20 cellular contexts compared by ENCODE assay signal in the genomic region with DNA sequence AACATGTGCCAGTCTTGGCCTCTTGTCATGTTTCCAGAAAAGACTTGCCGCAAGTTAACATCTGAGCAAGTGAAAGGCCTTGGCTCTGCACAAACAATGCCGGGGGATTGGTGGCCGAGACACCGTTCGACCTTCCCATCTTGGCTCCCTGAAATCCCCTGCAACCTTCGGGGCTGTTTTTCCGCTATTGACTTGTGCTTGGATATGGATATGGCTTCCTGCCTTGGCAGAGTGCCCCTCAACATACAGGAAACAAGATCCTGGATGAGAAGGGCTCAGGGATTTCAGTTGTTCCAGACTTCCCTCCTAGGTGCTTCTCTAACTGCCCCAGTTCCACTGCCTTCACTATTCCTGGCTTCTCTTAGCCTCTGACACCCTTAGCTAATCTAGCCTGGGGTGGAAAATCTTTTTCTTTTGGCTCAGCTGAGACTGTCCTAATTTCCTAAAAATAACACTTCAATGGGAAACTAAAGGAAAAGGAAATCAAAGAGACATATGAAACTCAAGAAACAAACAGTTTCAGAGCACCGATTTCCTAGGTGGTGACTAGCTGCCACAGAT. TPM values are rescaled to one million over a fixed set of nuclear protein-coding genes. Genes with fewer than 3 reads are reported as not detected.
"Had no signal": no experiment of that assay in that cellular context is flagged by ENCODE, and none has a peak within 500 bp of the region (broad histone marks: within the 10 kb centered on the region; RNA-seq: fewer than 3 reads in every experiment).

No MANE protein-coding gene starts in this region.

- H3K27ac Mint-ChIP-seq: activated CD4-positive, alpha-beta memory T cell treated with anti-CD3 and anti-CD28 coated beads, Interleukin-2, amount 10 ng/mL, durations not matched to agents 7 days and 5 days; activated naive CD4-positive, alpha-beta T cell treated with anti-CD3 and anti-CD28 coated beads, Interleukin-2, amount 10 ng/mL, durations not matched to agents 7 days and 5 days; memory B cell; nephron progenitor cell had no signal

- H3K4me1 ChIP-seq: foreskin keratinocyte, parathyroid adenoma, sigmoid colon, upper lobe of right lung had no signal

- H3K9me3 Mint-ChIP-seq: activated CD4-positive, alpha-beta memory T cell treated with anti-CD3 and anti-CD28 coated beads, Interleukin-2, amount 10 ng/mL, durations not matched to agents 7 days and 5 days; activated naive CD4-positive, alpha-beta T cell treated with anti-CD3 and anti-CD28 coated beads, Interleukin-2, amount 10 ng/mL, durations not matched to agents 7 days and 5 days; memory B cell; nephron progenitor cell had no signal

- H3K27me3 ChIP-seq: foreskin keratinocyte, sigmoid colon, upper lobe of right lung had no signal

- H3K4me3 ChIP-seq: sigmoid colon, thoracic aorta, upper lobe of right lung had no signal

- H3K4me3 Mint-ChIP-seq: activated CD4-positive, alpha-beta memory T cell treated with anti-CD3 and anti-CD28 coated beads, Interleukin-2, amount 10 ng/mL, durations not matched to agents 7 days and 5 days; activated naive CD4-positive, alpha-beta T cell treated with anti-CD3 and anti-CD28 coated beads, Interleukin-2, amount 10 ng/mL, durations not matched to agents 7 days and 5 days; memory B cell; nephron progenitor cell had no signal

- H3K4me1 Mint-ChIP-seq: activated naive CD4-positive, alpha-beta T cell treated with anti-CD3 and anti-CD28 coated beads, Interleukin-2, amount 10 ng/mL, durations not matched to agents 7 days and 5 days; memory B cell; nephron progenitor cell had no signal

- H3K36me3 Mint-ChIP-seq: activated naive CD4-positive, alpha-beta T cell treated with anti-CD3 and anti-CD28 coated beads, Interleukin-2, amount 10 ng/mL, durations not matched to agents 7 days and 5 days; memory B cell had no signal

- DNase-seq: activated CD4-positive, alpha-beta memory T cell treated with anti-CD3 and anti-CD28 coated beads, Interleukin-2, amount 10 ng/mL, durations not matched to agents 7 days and 5 days; activated CD4-positive, alpha-beta T cell treated with anti-CD3 and anti-CD28 coated beads for 48 hours; activated effector memory CD4-positive, alpha-beta T cell treated with anti-CD3 and anti-CD28 coated beads, Interleukin-2, amount 50 U/mL, for 16 hours; activated naive CD4-positive, alpha-beta T cell treated with anti-CD3 and anti-CD28 coated beads, Interleukin-2, amount 10 ng/mL, durations not matched to agents 7 days and 5 days; amygdala; cortex of kidney; effector CD8-positive, alpha-beta T cell; foreskin keratinocyte; hippocampal formation; kidney glomerular epithelial cell; nephron progenitor cell; nucleus accumbens; sigmoid colon; stimulated activated CD4-positive, alpha-beta T cell treated with anti-CD3 and anti-CD28 coated beads, Interleukin-4, amount 100 ng/mL, for 1 hour; stimulated activated naive CD4-positive, alpha-beta T cell; T-helper 2 cell; upper lobe of right lung had no signal

- H3K9me3 ChIP-seq: sigmoid colon, thoracic aorta, upper lobe of right lung had no signal

- H3K36me3 ChIP-seq: sigmoid colon, thoracic aorta, upper lobe of right lung had no signal

- H3K27ac ChIP-seq: foreskin keratinocyte, parathyroid adenoma, sigmoid colon, thoracic aorta, upper lobe of right lung had no signal

- ATAC-seq: foreskin keratinocyte, upper lobe of right lung had no signal

- H3K27me3 Mint-ChIP-seq: activated CD4-positive, alpha-beta memory T cell treated with anti-CD3 and anti-CD28 coated beads, Interleukin-2, amount 10 ng/mL, durations not matched to agents 7 days and 5 days; memory B cell had no signal

RNA-seq across cellular contexts. Expression of a gene that starts 33.8 kb away (rescaled TPM):
- total RNA-seq: activated CD4-positive, alpha-beta memory T cell treated with anti-CD3 and anti-CD28 coated beads, Interleukin-2, amount 10 ng/mL, durations not matched to agents 7 days and 5 days; sigmoid colon; thoracic aorta had no signal
- polyA plus RNA-seq: foreskin keratinocyte had no signal
